In the genomic region with DNA sequence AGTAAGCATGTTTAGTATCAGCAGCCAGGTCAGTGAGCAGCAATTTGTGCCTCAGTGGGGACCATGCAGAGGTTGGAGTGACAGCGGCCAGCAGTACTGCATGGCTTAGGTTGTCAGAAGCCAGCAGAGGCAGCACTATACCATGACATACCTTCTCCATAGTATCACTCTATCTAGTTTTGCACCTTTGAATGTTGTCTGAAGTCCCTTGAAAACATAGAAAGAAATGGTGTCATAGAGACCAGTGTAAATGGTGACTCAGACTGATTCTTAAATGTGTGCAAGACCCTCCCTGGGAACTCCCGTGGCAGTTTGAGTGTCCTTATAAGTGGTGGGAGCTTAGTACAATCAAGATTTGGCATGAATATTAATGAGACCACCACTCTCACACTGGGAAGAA, we compare ENCODE assay signal across 26 cellular contexts.
"Had no signal": no experiment of that assay in that cellular context is flagged by ENCODE, and none has a peak within 500 bp of the region (broad histone marks: within the 10 kb centered on the region; RNA-seq: fewer than 3 reads in every experiment).

No MANE protein-coding gene starts in this region.

- H3K36me3 ChIP-seq: adrenal gland, SJCRH30 had no signal

- H3K9me3 Mint-ChIP-seq: activated CD4-positive, alpha-beta memory T cell treated with anti-CD3 and anti-CD28 coated beads for 36 hours; activated naive CD4-positive, alpha-beta T cell treated with anti-CD3 and anti-CD28 coated beads, Interleukin-2, amount 50 U/mL, for 24 hours; activated T-cell treated with anti-CD3 and anti-CD28 coated beads, Interleukin-2, amount 50 U/mL, for 72 hours; activated T-helper 17 cell treated with anti-CD3 and anti-CD28 coated beads, Interleukin-2, amount 50 U/mL, for 72 hours; brain had no signal

- ATAC-seq: activated T-cell treated with anti-CD3 and anti-CD28 coated beads, Interleukin-2, amount 50 U/mL, for 72 hours; activated T-helper 17 cell treated with anti-CD3 and anti-CD28 coated beads, Interleukin-2, amount 50 U/mL, for 72 hours; Panc1 had no signal

- H3K4me3 ChIP-seq: adrenal gland, SJCRH30, SK-N-MC had no signal

- H3K27ac Mint-ChIP-seq: activated CD4-positive, alpha-beta memory T cell treated with anti-CD3 and anti-CD28 coated beads for 36 hours; activated naive CD4-positive, alpha-beta T cell treated with anti-CD3 and anti-CD28 coated beads, Interleukin-2, amount 50 U/mL, for 24 hours; activated T-cell treated with anti-CD3 and anti-CD28 coated beads, Interleukin-2, amount 50 U/mL, for 72 hours; activated T-helper 17 cell treated with anti-CD3 and anti-CD28 coated beads, Interleukin-2, amount 50 U/mL, for 72 hours; brain had no signal

- H3K36me3 Mint-ChIP-seq: activated CD4-positive, alpha-beta memory T cell treated with anti-CD3 and anti-CD28 coated beads for 36 hours; activated naive CD4-positive, alpha-beta T cell treated with anti-CD3 and anti-CD28 coated beads, Interleukin-2, amount 50 U/mL, for 24 hours; brain had no signal

- H3K27me3 ChIP-seq: adrenal gland, SJCRH30 had no signal

- H3K4me3 Mint-ChIP-seq: activated CD4-positive, alpha-beta memory T cell treated with anti-CD3 and anti-CD28 coated beads for 36 hours; activated naive CD4-positive, alpha-beta T cell treated with anti-CD3 and anti-CD28 coated beads, Interleukin-2, amount 50 U/mL, for 24 hours; activated T-cell treated with anti-CD3 and anti-CD28 coated beads, Interleukin-2, amount 50 U/mL, for 72 hours; activated T-helper 17 cell treated with anti-CD3 and anti-CD28 coated beads, Interleukin-2, amount 50 U/mL, for 72 hours; brain had no signal

- H3K4me1 ChIP-seq: adrenal gland had no signal

- H3K27ac ChIP-seq: adrenal gland, SJCRH30, SK-N-MC had no signal

- DNase-seq: activated CD4-positive, alpha-beta memory T cell treated with anti-CD3 and anti-CD28 coated beads for 36 hours; activated CD4-positive, alpha-beta T cell treated with anti-CD3 and anti-CD28 coated beads, Interleukin-2, amount 50 U/mL, for 1 hour; activated effector memory CD4-positive, alpha-beta T cell treated with anti-CD3 and anti-CD28 coated beads, Interleukin-2, amount 50 U/mL, for 16 hours; activated naive CD4-positive, alpha-beta T cell; activated T-cell treated with anti-CD3 and anti-CD28 coated beads, Interleukin-2, amount 50 U/mL, for 1 hour; activated T-cell treated with anti-CD3 and anti-CD28 coated beads, Interleukin-2, amount 50 U/mL, for 72 hours; adrenal gland; caudate nucleus; cerebellar nuclear complex; Karpas-422; KBM-7; NCI-H1105; NCI-H1417 treated with DMSO at 0.1 percent for 48 hours; NCI-H1930; NCI-H2081 treated with DMSO at 0.1 percent for 48 hours; NCI-H226; NCI-H446 treated with DMSO at 0.1 percent for 48 hours; NCI-H524; NCI-H69; SHP77; SJCRH30 had no signal

- H3K4me1 Mint-ChIP-seq: activated naive CD4-positive, alpha-beta T cell treated with anti-CD3 and anti-CD28 coated beads, Interleukin-2, amount 50 U/mL, for 24 hours; activated T-helper 17 cell treated with anti-CD3 and anti-CD28 coated beads, Interleukin-2, amount 50 U/mL, for 72 hours had no signal
